In genomic region chr1:22763479-22764200, GRCh38 we compare ENCODE assay signal across 21 cellular contexts.
DNase-seq lines count a peak whose midpoint lies in the region; ATAC-seq, FAIRE-seq and TF ChIP-seq lines count a peak whose summit lies in the region.
"Had no signal": no experiment of that assay in that cellular context is flagged by ENCODE, and none has a peak within 500 bp of the region (broad histone marks: within the 10 kb centered on the region; RNA-seq: fewer than 3 reads in every experiment).

No MANE protein-coding gene starts in this region.

- H3K4me3 ChIP-seq in brain microvascular endothelial cell (ENCODE audit: low read depth, low read length), result no peak overlapping the region
- H3K4me3 ChIP-seq: A549, coronary artery, uterus had no signal

- DNase-seq in D721Med (ENCODE audit: insufficient read length, low spot score) (peak; percentile 31), glomerular visceral epithelial cell (ENCODE audit: extremely low spot score) (peak; percentile 33), NCI-H446 treated with DMSO at 0.1 percent for 48 hours (lab: John Stamatoyannopoulos, UW) (no peak), brain microvascular endothelial cell (no peak), HuH-7.5 (ENCODE audit: low spot score) (no peak), NOMO-1 treated with dmso at 0.1 percent for 144 hours (lab: John Stamatoyannopoulos, UW; ENCODE audit: unreplicated experiment) (no peak)
- DNase-seq: activated CD8-positive, alpha-beta memory T cell treated with anti-CD3 and anti-CD28 coated beads, Interleukin-2, amount 50 U/mL, for 4 hours; activated naive CD4-positive, alpha-beta T cell treated with anti-CD3 and anti-CD28 coated beads for 36 hours; mammary epithelial cell; NCI-H1436; NCI-H345; nephron progenitor cell; stimulated activated CD4-positive, alpha-beta T cell treated with anti-CD3 and anti-CD28 coated beads, Interleukin-15, amount 100 ng/mL, for 24 hours; uterus had no signal

- no peak for FAIRE-seq in D721Med (lab: Jason Lieb, UNC)
- FAIRE-seq: A549, astrocyte had no signal

- no peak for TF ChIP-seq CTCF in D721Med (IDR thresholded peaks at IDR 0.05; ENCODE audit: insufficient read depth, missing control alignments)
- TF ChIP-seq CTCF in brain microvascular endothelial cell (IDR thresholded peaks at IDR 0.05; ENCODE audit: low read depth, low read length, missing control alignments), result no peak

- ATAC-seq in GM19035 (IDR thresholded peaks at IDR 0.05; ENCODE audit: unreplicated experiment) (peak; percentile 62), HG03280 (IDR thresholded peaks at IDR 0.05; ENCODE audit: unreplicated experiment) (peak; percentile 55)
- ATAC-seq: A549 had no signal

- H3K36me3 ChIP-seq in brain microvascular endothelial cell (replicated peaks), result no peaks in the 10 kb centered on the region
- H3K36me3 ChIP-seq: uterus had no signal

- no peak overlapping the region for H3K27ac ChIP-seq in brain microvascular endothelial cell
- H3K27ac ChIP-seq: A549, C4-2B, coronary artery, epithelial cell of prostate, uterus had no signal

- in situ Hi-C loops in brain microvascular endothelial cell (cut with HindIII; ENCODE audit: low pct_ligation_motif_present, low sequenced_read_pairs), result no loop called here

- H3K27me3 ChIP-seq in brain microvascular endothelial cell (replicated peaks), result no peaks in the 10 kb centered on the region
- H3K27me3 ChIP-seq: uterus had no signal

Comparison
In these comparisons a context has a peak if more than half of its experiments do, and no peak if none do; other contexts are left out.
1. DNase-seq: peak in D721Med (single experiment) and glomerular visceral epithelial cell (single experiment); none in NCI-H446 treated with DMSO at 0.1 percent for 48 hours (single experiment), brain microvascular endothelial cell (single experiment), HuH-7.5 (single experiment) and NOMO-1 treated with dmso at 0.1 percent for 144 hours (single experiment).